ENCODE assay signal across 1 cellular context in genomic region chr5:79109527-79110492, GRCh38.
TF ChIP-seq lines count a peak whose summit lies in the region.

No MANE protein-coding gene starts in this region.

TF ChIP-seq in GM12878, 131 proteins besides CTCF, POLR2A, EP300 and RAD21:
- TF ChIP-seq SMC3 (IDR thresholded peaks at IDR 0.05; ENCODE audit: borderline replicate concordance, low read length): peak; percentile 53; the same call in 1 of the 2 replicates
- TF ChIP-seq GABPA (IDR thresholded peaks at IDR 0.05; ENCODE audit: low read depth): no peak
- TF ChIP-seq YBX1 (IDR thresholded peaks at IDR 0.05): no peak
